In genomic region chr11:61893981-61894380, GRCh38 we compare ENCODE assay signal across 13 cellular contexts. TPM values are rescaled to one million over a fixed set of nuclear protein-coding genes. Genes with fewer than 3 reads are reported as not detected.
A peak's percentile ranks its signal among the peaks of the same experiment; 100 is the strongest.
DNase-seq lines count a peak whose midpoint lies in the region; TF ChIP-seq lines count a peak whose summit lies in the region.
"Had no signal": no experiment of that assay in that cellular context is flagged by ENCODE, and none has a peak within 500 bp of the region (broad histone marks: within the 10 kb centered on the region; RNA-seq: fewer than 3 reads in every experiment).

No MANE protein-coding gene starts in this region.

- H3K27me3 ChIP-seq in mammary epithelial cell (ENCODE audit: insufficient read depth, low read length) (no peaks in the 10 kb centered on the region), ascending aorta (no peaks in the 10 kb centered on the region), uterus (no peaks in the 10 kb centered on the region)
- H3K27me3 ChIP-seq: BLaER1 treated with 17β-estradiol and CSF1 and Interleukin-3, amounts not matched to agents 10 nM and 100 nM; body of pancreas had no signal

- H3K4me3 Mint-ChIP-seq in MCF 10A (ENCODE audit: unreplicated experiment) (no peak overlapping the region), progenitor cell of endocrine pancreas (ENCODE audit: low read depth) (no peak overlapping the region)

- H3K27me3 Mint-ChIP-seq in MCF 10A (ENCODE audit: insufficient read depth, unreplicated experiment) = no peaks in the 10 kb centered on the region
- peaks cover 3% of the 10 kb centered on the region for H3K27me3 Mint-ChIP-seq in progenitor cell of endocrine pancreas

- peaks cover 32% of the 10 kb centered on the region for H3K4me1 ChIP-seq in mammary epithelial cell (ENCODE audit: insufficient read depth, low read length)
- peaks cover 9 to 13% of the 10 kb centered on the region in 2 donors for H3K4me1 ChIP-seq in ascending aorta
- peaks cover 0 to 9% of the 10 kb centered on the region in 2 donors for H3K4me1 ChIP-seq in uterus

- POLR2A ChIA-PET in MCF 10A (lab: Yijun Ruan, JAX) = interaction anchor here (0.6 kb wide), 1 partner anchor 112 kb away, joined by 3 read pairs; no protein-coding TSS in a partner anchor

- no peaks in the 10 kb centered on the region for H3K9me3 Mint-ChIP-seq in MCF 10A (ENCODE audit: unreplicated experiment)
- H3K9me3 Mint-ChIP-seq in progenitor cell of endocrine pancreas (ENCODE audit: low read depth) = no peaks in the 10 kb centered on the region

- TF ChIP-seq POLR2A in uterus (IDR thresholded peaks at IDR 0.05) = no peak

- no peak overlapping the region for H2AFZ ChIP-seq in mammary epithelial cell (ENCODE audit: low read depth, low read length)

- in situ Hi-C loops in mammary epithelial cell (cut with MboI; ENCODE audit: low sequenced_read_pairs in 2 of 2) = no loop called here

- no peaks in the 10 kb centered on the region for H3K9me3 ChIP-seq in mammary epithelial cell (replicated peaks; ENCODE audit: insufficient read depth, low read length)
- no peaks in the 10 kb centered on the region for H3K9me3 ChIP-seq in ascending aorta
- no peaks in the 10 kb centered on the region for H3K9me3 ChIP-seq in uterus
- H3K9me3 ChIP-seq: BLaER1 treated with 17β-estradiol and CSF1 and Interleukin-3, amounts not matched to agents 10 nM and 100 nM; body of pancreas had no signal

- no peaks in the 10 kb centered on the region for H3K36me3 ChIP-seq in mammary epithelial cell (ENCODE audit: insufficient read depth, low read length)
- H3K36me3 ChIP-seq in ascending aorta = no peaks in the 10 kb centered on the region
- H3K36me3 ChIP-seq in uterus = no peaks in the 10 kb centered on the region

- peaks cover 6% of the 10 kb centered on the region for H3K36me3 Mint-ChIP-seq in MCF 10A (ENCODE audit: insufficient read depth, unreplicated experiment)
- no peaks in the 10 kb centered on the region for H3K36me3 Mint-ChIP-seq in progenitor cell of endocrine pancreas (ENCODE audit: insufficient read depth)

- H3K4me3 ChIP-seq in mammary epithelial cell (replicated peaks in 1 of 3; ENCODE audit: insufficient read depth in 1 of 3, low read depth in 2 of 3, low read length in 3 of 3) (no peak overlapping the region), ascending aorta (no peak overlapping the region), uterus (no peak overlapping the region)
- H3K4me3 ChIP-seq: BLaER1 treated with 17β-estradiol and CSF1 and Interleukin-3, amounts not matched to agents 10 nM and 100 nM; body of pancreas had no signal

- intact Hi-C loops in MCF 10A (cut with micrococcal nuclease) = no loop called here
- intact Hi-C loops in mammary epithelial cell (cut with micrococcal nuclease) = loop anchor here (5.0 kb wide), 1 partner anchor 77 kb away; the partner anchor contains the start of gene FADS1
- intact Hi-C loops in ascending aorta (cut with DNase I) = no loop called here
- intact Hi-C loops in uterus (cut with DNase I; ENCODE audit: low total_unique reads) = loop anchor here (10.0 kb wide), 1 partner anchor 99 kb away; the partner anchor contains the start of genes FEN1 and TMEM258

- no peak overlapping the region for H3K9ac ChIP-seq in mammary epithelial cell (ENCODE audit: insufficient read depth, low read length)
- H3K9ac ChIP-seq: BLaER1 treated with 17β-estradiol and CSF1 and Interleukin-3, amounts not matched to agents 10 nM and 100 nM had no signal

- no peak for TF ChIP-seq CTCF in MCF 10A (IDR thresholded peaks at IDR 0.05; ENCODE audit: unreplicated experiment)
- no peak for TF ChIP-seq CTCF in mammary epithelial cell (conservative IDR thresholded peaks at IDR 0.05 in 1 of 2, IDR thresholded peaks at IDR 0.05 in 1 of 2; ENCODE audit: extremely low read depth in 1 of 2, insufficient read depth in 1 of 2, low read depth in 1 of 2, low read length in 2 of 2)
- TF ChIP-seq CTCF in ascending aorta (IDR thresholded peaks at IDR 0.05) = no peak
- TF ChIP-seq CTCF in uterus (IDR thresholded peaks at IDR 0.05) = no peak
- TF ChIP-seq CTCF in progenitor cell of endocrine pancreas (IDR thresholded peaks at IDR 0.05; ENCODE audit: unreplicated experiment) = no peak

- H3K4me1 Mint-ChIP-seq in MCF 10A (ENCODE audit: insufficient read depth, unreplicated experiment) (peaks cover 8% of the 10 kb centered on the region), progenitor cell of endocrine pancreas (ENCODE audit: low read depth) (peaks cover 2% of the 10 kb centered on the region)

- peaks cover 12% of the 10 kb centered on the region for H3K79me2 ChIP-seq in mammary epithelial cell (ENCODE audit: insufficient read depth, low read length)

- H3K4me2 ChIP-seq in mammary epithelial cell (ENCODE audit: insufficient read depth, low read depth, low read length) = no peak overlapping the region

- WGBS in mammary epithelial cell (ENCODE audit: low coverage, missing lambda C conversion rate) = 77% methylated on average over 5 of the region's 5 CpGs

- no TSS peak for BruUV-seq in MCF 10A (replicated peaks; lab: Mats Ljungman, UMichigan)
- BruUV-seq in mammary epithelial cell (replicated peaks; lab: Mats Ljungman, UMichigan) = no TSS peak

- H3K27ac ChIP-seq in mammary epithelial cell (ENCODE audit: insufficient read depth, low read depth, low read length) (no peak overlapping the region), ascending aorta (peak overlapping the region; percentile 30 to 34), uterus (peak overlapping the region; percentile 27 to 53)
- H3K27ac ChIP-seq: BLaER1 treated with 17β-estradiol and CSF1 and Interleukin-3, amounts not matched to agents 10 nM and 100 nM; body of pancreas; VCaP had no signal

- H3K27ac Mint-ChIP-seq in MCF 10A (ENCODE audit: low read depth, unreplicated experiment) (peak overlapping the region; percentile 23), progenitor cell of endocrine pancreas (no peak overlapping the region)

- dilution Hi-C loops in mammary epithelial cell (cut with HindIII; ENCODE audit: low sequenced_read_pairs) = no loop called here

- CTCF ChIA-PET in MCF 10A (lab: Yijun Ruan, JAX) = interaction anchor here (0.7 to 1.2 kb wide), 4 partner anchors 103 to 214 kb away, joined by 3 to 5 read pairs (median 4); no protein-coding TSS in a partner anchor
- CTCF ChIA-PET in mammary epithelial cell (lab: Charles Lee; ENCODE audit: low non-redundant PET) = no interaction called here

- DNase-seq in MCF 10A (ENCODE audit: unreplicated experiment) (peak; percentile 76), mammary epithelial cell (no peak), ascending aorta (ENCODE audit: low spot score in 2 of 2) (no peak), fibroblast of the conjunctiva (ENCODE audit: low read depth) (peak; percentile 89), uterus (no peak), progenitor cell of endocrine pancreas (ENCODE audit: low spot score, unreplicated experiment) (no peak), NCI-H1048 (lab: John Stamatoyannopoulos, UW) (no peak), NCI-H1694 (lab: John Stamatoyannopoulos, UW) (no peak)
- DNase-seq: body of pancreas, islet precursor cell, SIG-M5 had no signal

- no peaks in the 10 kb centered on the region for H4K20me1 ChIP-seq in mammary epithelial cell (ENCODE audit: insufficient read depth, low read length)

RNA-seq across cellular contexts. Expression of gene FADS3, which starts 2.6 kb away (rescaled TPM):
- total RNA-seq in MCF 10A (2022) = 145 and 184 TPM in 2 replicates
- 100 to 1,000 TPM; 149 to 429 TPM for total RNA-seq in mammary epithelial cell
- 128 TPM for polyA plus RNA-seq in mammary epithelial cell
- polyA minus RNA-seq in mammary epithelial cell = 183 TPM
- 191 TPM for total RNA-seq in ascending aorta
- total RNA-seq in uterus = 10 to 100 TPM; 18.2 to 74.6 (median 32.0) TPM
- total RNA-seq in progenitor cell of endocrine pancreas = 21.2 and 23.7 TPM in 2 replicates

RNA-seq across cellular contexts. Expression of gene RAB3IL1, which starts 23.4 kb away (rescaled TPM):
- total RNA-seq in MCF 10A (2022) (2.3 and 4.5 TPM in 2 replicates), mammary epithelial cell (1 to 10 TPM; 1.4 to 2.3 TPM), ascending aorta (23.2 TPM), uterus (10 to 100 TPM; 12.6 to 60.3 (median 26.8) TPM), progenitor cell of endocrine pancreas (0.53 and 0.67 TPM in 2 replicates)
- polyA plus RNA-seq in mammary epithelial cell = 1.00 TPM
- polyA minus RNA-seq in mammary epithelial cell = 0.57 TPM

RNA-seq across cellular contexts. Expression of gene BEST1, which starts 56.2 kb away (rescaled TPM):
- total RNA-seq in MCF 10A (2022) (2.5 and 3.2 TPM in 2 replicates), mammary epithelial cell (under 1 TPM; 0.24 to 0.67 TPM), ascending aorta (30.9 TPM), uterus (10 to 100 TPM in 1 of 4 donors, 1 to 10 TPM in 3; 3.3 to 11.1 (median 3.9) TPM), progenitor cell of endocrine pancreas (0.34 and 0.44 TPM in 2 replicates)
- 0.14 TPM for polyA plus RNA-seq in mammary epithelial cell
- polyA minus RNA-seq in mammary epithelial cell = 0.26 TPM

Comparison
In these comparisons a context has a peak if more than half of its experiments do, and no peak if none do; other contexts are left out.
1. DNase-seq: peak in MCF 10A (single experiment) and fibroblast of the conjunctiva (single experiment); none in mammary epithelial cell (single experiment), ascending aorta (0 of 2), uterus (0 of 2), progenitor cell of endocrine pancreas (single experiment), NCI-H1048 (single experiment) and NCI-H1694 (single experiment).
2. intact Hi-C loops: an anchor here in mammary epithelial cell (5.0 kb wide) and uterus (10.0 kb wide); none called in MCF 10A and ascending aorta.